15 cellular contexts compared by ENCODE assay signal in the genomic region with DNA sequence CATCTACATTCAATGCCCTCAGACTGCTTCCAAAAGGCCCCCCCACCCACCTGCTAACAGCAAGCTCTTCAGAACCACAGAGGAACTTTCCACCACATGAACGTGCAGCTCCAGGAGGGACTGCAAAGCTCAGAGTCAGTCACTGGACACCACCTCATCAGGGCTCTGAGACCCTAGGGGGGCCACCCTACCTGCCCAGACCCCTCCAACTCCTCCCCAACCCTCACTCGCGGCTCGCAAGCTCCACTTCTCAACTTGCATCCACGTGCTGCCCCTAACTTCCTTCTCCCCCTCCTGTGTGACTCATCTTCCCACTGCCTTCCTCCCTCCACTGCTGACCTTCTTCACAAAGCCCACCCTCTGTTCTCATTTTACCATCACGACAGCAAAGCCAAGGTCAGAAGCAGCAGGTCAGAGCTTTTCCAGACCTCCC. TPM values are rescaled to one million over a fixed set of nuclear protein-coding genes. Genes with fewer than 3 reads are reported as not detected.
A peak's percentile ranks its signal among the peaks of the same experiment; 100 is the strongest.
DNase-seq lines count a peak whose midpoint lies in the region; ATAC-seq and TF ChIP-seq lines count a peak whose summit lies in the region.
"Had no signal": no experiment of that assay in that cellular context is flagged by ENCODE, and none has a peak within 500 bp of the region (broad histone marks: within the 10 kb centered on the region; RNA-seq: fewer than 3 reads in every experiment).

No MANE protein-coding gene starts in this region.

- no peaks in the 10 kb centered on the region for H3K36me3 ChIP-seq in effector memory CD4-positive, alpha-beta T cell (ENCODE audit: control insufficient read depth, insufficient read depth, low read length)
- H3K36me3 ChIP-seq: cardiac muscle cell had no signal

- H3K4me1 Mint-ChIP-seq in activated CD4-positive, alpha-beta T cell treated with anti-CD3 and anti-CD28 coated beads for 36 hours: peaks cover 76% of the 10 kb centered on the region

- no peaks in the 10 kb centered on the region for H3K9me3 Mint-ChIP-seq in activated CD4-positive, alpha-beta T cell treated with anti-CD3 and anti-CD28 coated beads for 36 hours (ENCODE audit: low read depth)
- H3K9me3 Mint-ChIP-seq: IgD-negative memory B cell had no signal

- POLR2A ChIA-PET in activated CD4-positive, alpha-beta T cell treated with anti-CD3 and anti-CD28 coated beads for 36 hours (lab: Charles Lee): interaction anchor here (0.6 kb wide), 1 partner anchor 313 kb away, joined by 3 read pairs; no protein-coding TSS in a partner anchor

- DNase-seq in activated CD4-positive, alpha-beta T cell treated with anti-CD3 and anti-CD28 coated beads for 36 hours: no peak
- no peak for DNase-seq in activated CD4-positive, alpha-beta T cell treated with anti-CD3 and anti-CD28 coated beads, Interleukin-2, amount 50 U/mL, for 1 hour
- no peak for DNase-seq in effector memory CD4-positive, alpha-beta T cell
- peak; percentile 6 for DNase-seq in stimulated activated naive CD8-positive, alpha-beta T cell treated with anti-CD3 and anti-CD28 coated beads, Interleukin-15, Interleukin-2, amounts not matched to agents 100 U/mL and 50 U/mL, for 24 hours
- DNase-seq in T1000 (lab: John Stamatoyannopoulos, UW): no peak
- DNase-seq: kidney glomerular epithelial cell, NCI-H2171, posterior cingulate gyrus, trophoblast cell had no signal

- H3K4me1 ChIP-seq in effector memory CD4-positive, alpha-beta T cell (ENCODE audit: control insufficient read depth, insufficient read depth, low read length, poor library complexity, severe bottlenecking): peaks cover 23% of the 10 kb centered on the region

- H3K36me3 Mint-ChIP-seq in activated CD4-positive, alpha-beta T cell treated with anti-CD3 and anti-CD28 coated beads for 36 hours (ENCODE audit: low read depth): peaks cover 5% of the 10 kb centered on the region
- H3K36me3 Mint-ChIP-seq: IgD-negative memory B cell had no signal

- intact Hi-C loops in activated CD4-positive, alpha-beta T cell treated with anti-CD3 and anti-CD28 coated beads for 36 hours (cut with DNase I, micrococcal nuclease): loop anchor here in 1 of 2 experiments (2.0 kb wide), 1 partner anchor 323 kb away; no protein-coding TSS in a partner anchor

- peak overlapping the region; percentile 90 for H3K27ac Mint-ChIP-seq in activated CD4-positive, alpha-beta T cell treated with anti-CD3 and anti-CD28 coated beads for 36 hours

- H3K27me3 ChIP-seq in effector memory CD4-positive, alpha-beta T cell (replicated peaks; ENCODE audit: control insufficient read depth, insufficient read depth, low read length, poor library complexity, severe bottlenecking): no peaks in the 10 kb centered on the region
- H3K27me3 ChIP-seq: cardiac muscle cell had no signal

- H3K27me3 Mint-ChIP-seq in activated CD4-positive, alpha-beta T cell treated with anti-CD3 and anti-CD28 coated beads for 36 hours: no peaks in the 10 kb centered on the region
- H3K27me3 Mint-ChIP-seq: IgD-negative memory B cell had no signal

- ATAC-seq in activated CD4-positive, alpha-beta T cell treated with anti-CD3 and anti-CD28 coated beads for 36 hours: no peak
- peak; percentile 15 for ATAC-seq in stimulated activated naive CD8-positive, alpha-beta T cell treated with anti-CD3 and anti-CD28 coated beads, Interleukin-15, Interleukin-2, amounts not matched to agents 100 U/mL and 50 U/mL, for 24 hours
- ATAC-seq in GM21360 (IDR thresholded peaks at IDR 0.05; ENCODE audit: unreplicated experiment): no peak
- no peak for ATAC-seq in GM18511 (IDR thresholded peaks at IDR 0.05; ENCODE audit: unreplicated experiment)

- no peaks in the 10 kb centered on the region for H3K9me3 ChIP-seq in effector memory CD4-positive, alpha-beta T cell (ENCODE audit: control insufficient read depth, low read length)

- CTCF ChIA-PET in activated CD4-positive, alpha-beta T cell treated with anti-CD3 and anti-CD28 coated beads for 36 hours (lab: Charles Lee): interaction anchor here (0.5 kb wide), 1 partner anchor 89 kb away, joined by 3 read pairs; no protein-coding TSS in a partner anchor

- H3K4me3 Mint-ChIP-seq in activated CD4-positive, alpha-beta T cell treated with anti-CD3 and anti-CD28 coated beads for 36 hours: peak overlapping the region; percentile 68

- peak overlapping the region; percentile 44 for H3K4me3 ChIP-seq in effector memory CD4-positive, alpha-beta T cell (ENCODE audit: insufficient read depth, low read depth, low read length, poor library complexity, severe bottlenecking)
- H3K4me3 ChIP-seq: cardiac muscle cell had no signal

- H3K27ac ChIP-seq in effector memory CD4-positive, alpha-beta T cell (ENCODE audit: insufficient read depth, low read length, poor library complexity, severe bottlenecking): peak overlapping the region; percentile 60
- H3K27ac ChIP-seq: cardiac muscle cell, RWPE1 had no signal

TF ChIP-seq in PFSK-1, 5 proteins besides CTCF, POLR2A, EP300 and RAD21:
- TF ChIP-seq FOXP2 (optimal IDR thresholded peaks at IDR 0.05; ENCODE audit: borderline replicate concordance, extremely low read depth, extremely low read length, insufficient read depth) (peak; percentile 45), SIN3A (IDR thresholded peaks at IDR 0.05; ENCODE audit: borderline replicate concordance, insufficient read depth, low read length) (no peak)
TF ChIP-seq in PFSK-1: peak in this region for 1.

RNA-seq across cellular contexts. Expression of a gene that starts 6.5 kb away (rescaled TPM):
- total RNA-seq in activated CD4-positive, alpha-beta T cell treated with anti-CD3 and anti-CD28 coated beads for 36 hours: 10 to 100 TPM; 13.3 to 16.1 TPM
- polyA plus RNA-seq in PFSK-1 (2012; ENCODE audit: insufficient read length, low read depth): 15.8 TPM
